ENCODE assay signal across 21 cellular contexts in genomic region chr17:17520599-17521232, GRCh38. TPM values are rescaled to one million over a fixed set of nuclear protein-coding genes. Genes with fewer than 3 reads are reported as not detected.
DNase-seq lines count a peak whose midpoint lies in the region; ATAC-seq and TF ChIP-seq lines count a peak whose summit lies in the region.
"Had no signal": no experiment of that assay in that cellular context is flagged by ENCODE, and none has a peak within 500 bp of the region (broad histone marks: within the 10 kb centered on the region; RNA-seq: fewer than 3 reads in every experiment).

No MANE protein-coding gene starts in this region.

- H3K9ac ChIP-seq in BLaER1: no peak overlapping the region

- peak overlapping the region; percentile 62 for H3K27ac ChIP-seq in BLaER1
- H3K27ac ChIP-seq in psoas muscle: no peak overlapping the region
- H3K27ac ChIP-seq: 22Rv1, A549 had no signal

- DNase-seq in Right ventricle myocardium inferior (ENCODE audit: missing footprints) (peak; percentile 43), cardiac septum (ENCODE audit: low spot score) (no peak), glutamatergic neuron (peak; percentile 8), psoas muscle (peak; percentile 10 to 47), occipital lobe (lab: John Stamatoyannopoulos, UW) (no peak)
- DNase-seq: AML-193; Calu3; CD8-positive, alpha-beta T cell; DMS53; DND-41; EL; GOT3; H9 had no signal

- H3K36me3 ChIP-seq in BLaER1 (no peaks in the 10 kb centered on the region), psoas muscle (ENCODE audit: insufficient read depth in 1 of 2, low read depth in 1 of 2) (no peaks in the 10 kb centered on the region)

- H3K36me3 Mint-ChIP-seq in glutamatergic neuron (ENCODE audit: unreplicated experiment): no peaks in the 10 kb centered on the region

- peaks cover 1% of the 10 kb centered on the region for H3K27me3 Mint-ChIP-seq in glutamatergic neuron (ENCODE audit: unreplicated experiment)
- H3K27me3 Mint-ChIP-seq: IgD-negative memory B cell had no signal

- peaks cover 34% of the 10 kb centered on the region for H3K4me1 Mint-ChIP-seq in glutamatergic neuron (ENCODE audit: low read depth, unreplicated experiment)

- H3K9me3 Mint-ChIP-seq in glutamatergic neuron (ENCODE audit: unreplicated experiment): peaks cover 5% of the 10 kb centered on the region
- H3K9me3 Mint-ChIP-seq: CD8-positive, alpha-beta T cell; IgD-negative memory B cell had no signal

- no peak overlapping the region for H3K4me3 ChIP-seq in BLaER1
- no peak overlapping the region for H3K4me3 ChIP-seq in psoas muscle
- H3K4me3 ChIP-seq: A549, GM12878 had no signal

- intact Hi-C loops in Right ventricle myocardium inferior (cut with DNase I) (no loop called here), cardiac septum (cut with DNase I) (no loop called here), psoas muscle (cut with DNase I) (loop anchor here in 1 of 2 donors (2.0 kb wide), 1 partner anchor 22 kb away; no protein-coding TSS in a partner anchor)

- H3K4me2 ChIP-seq in BLaER1: peak overlapping the region; percentile 81
- H3K4me2 ChIP-seq: A549 had no signal

- TF ChIP-seq CTCF in glutamatergic neuron (IDR thresholded peaks at IDR 0.05; ENCODE audit: partially characterized antibody, unreplicated experiment): no peak
- TF ChIP-seq CTCF in psoas muscle (IDR thresholded peaks at IDR 0.05): no peak

- WGBS in psoas muscle, 3 donors: 90 to 94% (median 92%) methylated on average over 21 to 22 of the region's 22 CpGs

- H3K27ac Mint-ChIP-seq in glutamatergic neuron (ENCODE audit: unreplicated experiment): no peak overlapping the region
- H3K27ac Mint-ChIP-seq: CD8-positive, alpha-beta T cell; H9; IgD-negative memory B cell had no signal

- no peaks in the 10 kb centered on the region for H4K20me1 ChIP-seq in BLaER1

- H3K27me3 ChIP-seq in BLaER1: no peaks in the 10 kb centered on the region
- no peaks in the 10 kb centered on the region for H3K27me3 ChIP-seq in psoas muscle (ENCODE audit: insufficient read depth in 3 of 3, low read length in 2 of 3)

- H3K4me3 Mint-ChIP-seq in glutamatergic neuron (ENCODE audit: unreplicated experiment): no peak overlapping the region
- H3K4me3 Mint-ChIP-seq: CD8-positive, alpha-beta T cell; H9; IgD-negative memory B cell had no signal

- ATAC-seq in Right ventricle myocardium inferior: no peak
- ATAC-seq in psoas muscle: no peak
- ATAC-seq in HG02981 (IDR thresholded peaks at IDR 0.05; ENCODE audit: unreplicated experiment): no peak
- ATAC-seq: A549; CD8-positive, alpha-beta T cell; GM12878; HepG2 had no signal

- H3K4me1 ChIP-seq in BLaER1 (peaks cover 91% of the 10 kb centered on the region), psoas muscle (peaks cover 6% of the 10 kb centered on the region)

- H3K9me3 ChIP-seq in BLaER1: no peaks in the 10 kb centered on the region
- no peaks in the 10 kb centered on the region for H3K9me3 ChIP-seq in psoas muscle
- H3K9me3 ChIP-seq: A549 had no signal

RNA-seq across cellular contexts. Expression of gene RASD1, which starts 24.5 kb away (rescaled TPM):
- total RNA-seq in Right ventricle myocardium inferior (45.3 TPM), cardiac septum (4.4 TPM), glutamatergic neuron (ENCODE audit: unreplicated experiment) (140 TPM), psoas muscle (100 to 1,000 TPM in 1 of 4 donors, 10 to 100 TPM in 1, 1 to 10 TPM in 2; 4.4 to 436 (median 33.8) TPM), occipital lobe (9.2 TPM)
- polyA plus RNA-seq in psoas muscle: 100 to 1,000 TPM in 1 of 3 donors, 10 to 100 TPM in 2; 10.7 to 121 (median 26.5) TPM
- total RNA-seq: Calu3, G401, GM12878 had no signal

RNA-seq across cellular contexts. Expression of gene MED9, which starts 43.9 kb away (rescaled TPM):
- 40.4 TPM for total RNA-seq in Right ventricle myocardium inferior
- total RNA-seq in cardiac septum: 30.5 TPM
- total RNA-seq in glutamatergic neuron (ENCODE audit: unreplicated experiment): 23.2 TPM
- 10 to 100 TPM; 12.4 to 29.6 (median 20.3) TPM for total RNA-seq in psoas muscle
- polyA plus RNA-seq in psoas muscle: 10 to 100 TPM; 16.6 to 19.0 (median 18.3) TPM
- 16.1 TPM for total RNA-seq in occipital lobe

Comparison
In these comparisons a context has a peak if more than half of its experiments do, and no peak if none do; other contexts are left out.
1. DNase-seq: peak in Right ventricle myocardium inferior (single experiment), glutamatergic neuron (single experiment) and psoas muscle (2 of 2); none in cardiac septum (single experiment) and occipital lobe (single experiment).